In the genomic region with DNA sequence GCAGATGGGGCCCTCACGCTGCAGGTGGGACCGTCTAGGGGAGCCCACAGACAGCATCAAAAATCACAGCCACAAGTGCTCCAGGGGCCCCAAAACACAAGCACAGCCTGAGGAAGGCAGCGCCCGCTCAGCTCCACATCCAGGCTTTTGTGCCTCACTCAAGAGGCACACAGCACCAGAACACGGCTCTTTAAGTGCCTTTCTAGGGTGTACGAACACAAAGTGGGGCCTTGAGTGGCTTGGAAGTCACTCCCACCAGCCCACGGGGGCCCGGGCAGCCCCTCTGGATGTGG, we compare ENCODE assay signal across 11 cellular contexts.
A peak's percentile ranks its signal among the peaks of the same experiment; 100 is the strongest.
DNase-seq lines count a peak whose midpoint lies in the region; ATAC-seq and TF ChIP-seq lines count a peak whose summit lies in the region.
"Had no signal": no experiment of that assay in that cellular context is flagged by ENCODE, and none has a peak within 500 bp of the region (broad histone marks: within the 10 kb centered on the region; RNA-seq: fewer than 3 reads in every experiment).

No MANE protein-coding gene starts in this region.

- H3K4me3 Mint-ChIP-seq in WTC11 = peak overlapping the region; percentile 16; the same call in 1 of the 2 replicates
- no peak overlapping the region for H3K4me3 Mint-ChIP-seq in T-cell
- H3K4me3 Mint-ChIP-seq: activated T-cell treated with anti-CD3 and anti-CD28 coated beads, Interleukin-2, amount 50 U/mL, for 24 hours had no signal

- no peak for DNase-seq in WTC11 (ENCODE audit: low spot score)
- no peak for DNase-seq in foreskin keratinocyte
- DNase-seq in ovary = no peak
- no peak for DNase-seq in upper lobe of left lung
- no peak for DNase-seq in GM03348 (ENCODE audit: low spot score)
- no peak for DNase-seq in Kasumi-1 (lab: John Stamatoyannopoulos, UW)
- DNase-seq in germinal center (ENCODE audit: low spot score) = no peak
- no peak for DNase-seq in T-cell
- DNase-seq: activated CD4-positive, CD25-positive, alpha-beta regulatory T cell; activated T-cell treated with anti-CD3 and anti-CD28 coated beads, Interleukin-2, amount 50 U/mL, for 24 hours had no signal

- H3K4me3 ChIP-seq in ovary (no peak overlapping the region), upper lobe of left lung (no peak overlapping the region)

- peak; percentile 15 for ATAC-seq in WTC11
- peak; percentile 18 for ATAC-seq in foreskin keratinocyte
- no peak for ATAC-seq in upper lobe of left lung (ENCODE audit: low FRiP score in 2 of 2)
- ATAC-seq in T-cell (replicated peaks in 1 of 4) = no peak

- TF ChIP-seq CTCF in WTC11 (IDR thresholded peaks at IDR 0.05) (no peak), foreskin keratinocyte (conservative IDR thresholded peaks at IDR 0.05) (no peak), ovary (IDR thresholded peaks at IDR 0.05) (no peak), upper lobe of left lung (IDR thresholded peaks at IDR 0.05) (no peak)

- H3K27ac Mint-ChIP-seq in WTC11 (peak overlapping the region; percentile 87), T-cell (no peak overlapping the region)
- H3K27ac Mint-ChIP-seq: activated T-cell treated with anti-CD3 and anti-CD28 coated beads, Interleukin-2, amount 50 U/mL, for 24 hours had no signal

- TF ChIP-seq POLR2A in ovary (IDR thresholded peaks at IDR 0.05) = no peak
- no peak for TF ChIP-seq POLR2A in upper lobe of left lung (IDR thresholded peaks at IDR 0.05)

- H3K27me3 ChIP-seq in foreskin keratinocyte = no peaks in the 10 kb centered on the region
- no peaks in the 10 kb centered on the region for H3K27me3 ChIP-seq in ovary
- H3K27me3 ChIP-seq in upper lobe of left lung = no peaks in the 10 kb centered on the region

- CTCF ChIA-PET in WTC11 (lab: Charles Lee) (interaction anchor here (1.9 kb wide), 2 partner anchors 97 to 113 kb away, joined by 4 to 9 read pairs; no protein-coding TSS in a partner anchor), T-cell (lab: Charles Lee) (no interaction called here)

- TF ChIP-seq EP300 in ovary (IDR thresholded peaks at IDR 0.05) (no peak), upper lobe of left lung (IDR thresholded peaks at IDR 0.05) (no peak)

- H3K4me1 ChIP-seq in foreskin keratinocyte (no peaks in the 10 kb centered on the region), ovary (ENCODE audit: insufficient read depth) (peaks cover 23% of the 10 kb centered on the region), upper lobe of left lung (peaks cover 0 to 13% (median 8%) of the 10 kb centered on the region in 4 donors)

- H3K36me3 ChIP-seq in ovary (no peaks in the 10 kb centered on the region), upper lobe of left lung (no peaks in the 10 kb centered on the region)

- 52 to 63% (median 60%) methylated on average over 8 of the region's 8 CpGs for WGBS in ovary, 3 donors
- 70 to 77% methylated on average over 3 to 8 of the region's 8 CpGs for WGBS in upper lobe of left lung, 2 donors

- intact Hi-C loops in ovary (cut with DNase I) = no loop called here

- H3K9me3 Mint-ChIP-seq in WTC11 (no peaks in the 10 kb centered on the region), T-cell (no peaks in the 10 kb centered on the region)
- H3K9me3 Mint-ChIP-seq: activated T-cell treated with anti-CD3 and anti-CD28 coated beads, Interleukin-2, amount 50 U/mL, for 24 hours had no signal

- POLR2A ChIA-PET in WTC11 (lab: Charles Lee) = no interaction called here
- POLR2A ChIA-PET in T-cell (lab: Charles Lee) = no interaction called here

- no peaks in the 10 kb centered on the region for H3K36me3 Mint-ChIP-seq in WTC11
- H3K36me3 Mint-ChIP-seq in T-cell = no peaks in the 10 kb centered on the region

- H3K4me1 Mint-ChIP-seq in WTC11 = peaks cover 43% of the 10 kb centered on the region
- H3K4me1 Mint-ChIP-seq in T-cell = peaks cover 5 to 9% (median 7%) of the 10 kb centered on the region in 3 donors

- H3K27me3 Mint-ChIP-seq in WTC11 (ENCODE audit: low read depth) = no peaks in the 10 kb centered on the region
- peaks cover 22 to 38% of the 10 kb centered on the region in 2 donors for H3K27me3 Mint-ChIP-seq in T-cell

- H3K27ac ChIP-seq in foreskin keratinocyte (no peak overlapping the region), ovary (peak overlapping the region; percentile 42 to 47), upper lobe of left lung (peak overlapping the region in 3 of 4 donors; percentile 24 to 37 (median 30))
- H3K27ac ChIP-seq: RWPE1 had no signal

- H3K9me3 ChIP-seq in ovary = no peaks in the 10 kb centered on the region
- no peaks in the 10 kb centered on the region for H3K9me3 ChIP-seq in upper lobe of left lung

TF ChIP-seq in WTC11, 78 proteins besides CTCF, POLR2A, EP300 and RAD21:
- no peak for TF ChIP-seq KAT7 (CRISPR knock-in tag; IDR thresholded peaks at IDR 0.05; ENCODE audit: borderline replicate concordance)
- TF ChIP-seq MLX (CRISPR knock-in tag; IDR thresholded peaks at IDR 0.05) = no peak
- TF ChIP-seq, protein P1, sequence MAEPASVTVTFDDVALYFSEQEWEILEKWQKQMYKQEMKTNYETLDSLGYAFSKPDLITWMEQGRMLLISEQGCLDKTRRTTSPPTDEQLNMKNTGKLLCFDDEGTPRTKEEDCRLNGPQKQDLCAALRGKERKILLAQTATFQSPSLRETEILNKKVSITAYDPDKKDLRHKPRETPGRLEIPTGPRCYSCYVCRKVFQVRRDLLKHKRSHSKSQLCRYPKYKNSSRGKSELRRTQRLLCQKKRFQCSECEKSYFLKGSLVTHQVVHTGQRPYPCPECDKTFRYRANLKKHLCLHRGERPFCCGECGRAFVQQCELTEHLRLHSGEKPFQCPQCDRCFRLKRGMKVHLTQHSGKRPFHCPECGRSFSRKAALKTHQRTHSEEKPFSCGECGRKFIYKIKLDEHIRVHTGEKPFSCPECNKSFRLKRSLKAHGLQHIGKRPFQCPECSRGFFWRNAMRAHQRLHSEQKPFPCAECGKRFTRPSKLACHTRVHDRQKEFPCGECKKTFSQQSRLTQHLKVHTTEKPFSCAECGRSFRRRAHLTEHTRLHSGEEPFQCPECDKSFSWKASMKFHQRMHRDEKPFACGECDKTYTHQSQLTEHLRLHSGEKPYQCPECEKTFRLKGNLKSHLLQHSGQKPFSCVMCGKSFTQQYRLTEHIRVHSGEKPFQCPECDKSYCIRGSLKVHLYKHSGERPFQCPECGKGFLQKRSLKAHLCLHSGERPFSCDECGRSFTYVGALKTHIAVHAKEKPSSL (CRISPR knock-in tag; conservative IDR thresholded peaks at IDR 0.05) = no peak
- TF ChIP-seq ATF6 (CRISPR knock-in tag; IDR thresholded peaks at IDR 0.05) = no peak
- TF ChIP-seq ZSCAN18 (CRISPR knock-in tag; IDR thresholded peaks at IDR 0.05) = no peak
- TF ChIP-seq AR (CRISPR knock-in tag; IDR thresholded peaks at IDR 0.05) = no peak
- no peak for TF ChIP-seq EMX1 (CRISPR knock-in tag; IDR thresholded peaks at IDR 0.05)
- no peak for TF ChIP-seq CREB1 (CRISPR knock-in tag; IDR thresholded peaks at IDR 0.05)
- no peak for TF ChIP-seq RELA (CRISPR knock-in tag; IDR thresholded peaks at IDR 0.05; ENCODE audit: borderline replicate concordance)

Comparison
In these comparisons a context has a peak if more than half of its experiments do, and no peak if none do; other contexts are left out.
1. ATAC-seq: peak in WTC11 (single experiment) and foreskin keratinocyte (single experiment); none in upper lobe of left lung (0 of 2) and T-cell (0 of 4).